In the genomic region with DNA sequence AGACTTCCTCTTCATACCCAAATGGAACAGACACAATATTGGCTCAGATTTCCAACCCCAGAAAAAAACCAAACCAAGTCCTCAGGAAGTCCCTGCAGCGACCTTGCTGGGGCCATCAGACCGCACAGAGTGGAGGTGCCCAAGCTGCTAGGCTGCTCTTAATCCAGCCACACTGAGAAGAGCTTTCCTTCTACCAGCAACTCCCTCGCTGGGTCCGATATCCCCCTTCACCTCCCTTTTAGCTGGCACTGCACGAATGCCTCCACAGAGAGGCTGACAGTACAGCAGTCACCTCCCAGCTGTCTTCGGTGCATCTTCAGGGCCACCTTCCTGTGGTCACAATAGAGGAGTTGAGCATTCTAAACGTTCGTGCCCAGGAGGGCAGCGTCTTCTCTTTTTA, we compare ENCODE assay signal across 2 cellular contexts.
TF ChIP-seq lines count a peak whose summit lies in the region.

No MANE protein-coding gene starts in this region.

TF ChIP-seq in GM12878, 131 proteins besides CTCF, POLR2A, EP300 and RAD21 (continued from another document):
- TF ChIP-seq HDAC6 (IDR thresholded peaks at IDR 0.05; ENCODE audit: unreplicated experiment), result no peak

TF ChIP-seq in WTC11, 78 proteins besides CTCF, POLR2A, EP300 and RAD21 (continued from another document):
- TF ChIP-seq, protein P1, sequence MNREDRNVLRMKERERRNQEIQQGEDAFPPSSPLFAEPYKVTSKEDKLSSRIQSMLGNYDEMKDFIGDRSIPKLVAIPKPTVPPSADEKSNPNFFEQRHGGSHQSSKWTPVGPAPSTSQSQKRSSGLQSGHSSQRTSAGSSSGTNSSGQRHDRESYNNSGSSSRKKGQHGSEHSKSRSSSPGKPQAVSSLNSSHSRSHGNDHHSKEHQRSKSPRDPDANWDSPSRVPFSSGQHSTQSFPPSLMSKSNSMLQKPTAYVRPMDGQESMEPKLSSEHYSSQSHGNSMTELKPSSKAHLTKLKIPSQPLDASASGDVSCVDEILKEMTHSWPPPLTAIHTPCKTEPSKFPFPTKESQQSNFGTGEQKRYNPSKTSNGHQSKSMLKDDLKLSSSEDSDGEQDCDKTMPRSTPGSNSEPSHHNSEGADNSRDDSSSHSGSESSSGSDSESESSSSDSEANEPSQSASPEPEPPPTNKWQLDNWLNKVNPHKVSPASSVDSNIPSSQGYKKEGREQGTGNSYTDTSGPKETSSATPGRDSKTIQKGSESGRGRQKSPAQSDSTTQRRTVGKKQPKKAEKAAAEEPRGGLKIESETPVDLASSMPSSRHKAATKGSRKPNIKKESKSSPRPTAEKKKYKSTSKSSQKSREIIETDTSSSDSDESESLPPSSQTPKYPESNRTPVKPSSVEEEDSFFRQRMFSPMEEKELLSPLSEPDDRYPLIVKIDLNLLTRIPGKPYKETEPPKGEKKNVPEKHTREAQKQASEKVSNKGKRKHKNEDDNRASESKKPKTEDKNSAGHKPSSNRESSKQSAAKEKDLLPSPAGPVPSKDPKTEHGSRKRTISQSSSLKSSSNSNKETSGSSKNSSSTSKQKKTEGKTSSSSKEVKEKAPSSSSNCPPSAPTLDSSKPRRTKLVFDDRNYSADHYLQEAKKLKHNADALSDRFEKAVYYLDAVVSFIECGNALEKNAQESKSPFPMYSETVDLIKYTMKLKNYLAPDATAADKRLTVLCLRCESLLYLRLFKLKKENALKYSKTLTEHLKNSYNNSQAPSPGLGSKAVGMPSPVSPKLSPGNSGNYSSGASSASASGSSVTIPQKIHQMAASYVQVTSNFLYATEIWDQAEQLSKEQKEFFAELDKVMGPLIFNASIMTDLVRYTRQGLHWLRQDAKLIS (CRISPR knock-in tag; IDR thresholded peaks at IDR 0.05; ENCODE audit: borderline replicate concordance), result no peak
- no peak for TF ChIP-seq ZBTB43 (CRISPR knock-in tag; IDR thresholded peaks at IDR 0.05)
- TF ChIP-seq ZNF512 (CRISPR knock-in tag; IDR thresholded peaks at IDR 0.05; ENCODE audit: borderline replicate concordance), result no peak
- TF ChIP-seq, protein P2, sequence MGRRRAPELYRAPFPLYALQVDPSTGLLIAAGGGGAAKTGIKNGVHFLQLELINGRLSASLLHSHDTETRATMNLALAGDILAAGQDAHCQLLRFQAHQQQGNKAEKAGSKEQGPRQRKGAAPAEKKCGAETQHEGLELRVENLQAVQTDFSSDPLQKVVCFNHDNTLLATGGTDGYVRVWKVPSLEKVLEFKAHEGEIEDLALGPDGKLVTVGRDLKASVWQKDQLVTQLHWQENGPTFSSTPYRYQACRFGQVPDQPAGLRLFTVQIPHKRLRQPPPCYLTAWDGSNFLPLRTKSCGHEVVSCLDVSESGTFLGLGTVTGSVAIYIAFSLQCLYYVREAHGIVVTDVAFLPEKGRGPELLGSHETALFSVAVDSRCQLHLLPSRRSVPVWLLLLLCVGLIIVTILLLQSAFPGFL (CRISPR knock-in tag; IDR thresholded peaks at IDR 0.05; ENCODE audit: borderline replicate concordance), result no peak
- TF ChIP-seq TEAD4 (CRISPR knock-in tag; IDR thresholded peaks at IDR 0.05), result no peak
- TF ChIP-seq, protein P3, sequence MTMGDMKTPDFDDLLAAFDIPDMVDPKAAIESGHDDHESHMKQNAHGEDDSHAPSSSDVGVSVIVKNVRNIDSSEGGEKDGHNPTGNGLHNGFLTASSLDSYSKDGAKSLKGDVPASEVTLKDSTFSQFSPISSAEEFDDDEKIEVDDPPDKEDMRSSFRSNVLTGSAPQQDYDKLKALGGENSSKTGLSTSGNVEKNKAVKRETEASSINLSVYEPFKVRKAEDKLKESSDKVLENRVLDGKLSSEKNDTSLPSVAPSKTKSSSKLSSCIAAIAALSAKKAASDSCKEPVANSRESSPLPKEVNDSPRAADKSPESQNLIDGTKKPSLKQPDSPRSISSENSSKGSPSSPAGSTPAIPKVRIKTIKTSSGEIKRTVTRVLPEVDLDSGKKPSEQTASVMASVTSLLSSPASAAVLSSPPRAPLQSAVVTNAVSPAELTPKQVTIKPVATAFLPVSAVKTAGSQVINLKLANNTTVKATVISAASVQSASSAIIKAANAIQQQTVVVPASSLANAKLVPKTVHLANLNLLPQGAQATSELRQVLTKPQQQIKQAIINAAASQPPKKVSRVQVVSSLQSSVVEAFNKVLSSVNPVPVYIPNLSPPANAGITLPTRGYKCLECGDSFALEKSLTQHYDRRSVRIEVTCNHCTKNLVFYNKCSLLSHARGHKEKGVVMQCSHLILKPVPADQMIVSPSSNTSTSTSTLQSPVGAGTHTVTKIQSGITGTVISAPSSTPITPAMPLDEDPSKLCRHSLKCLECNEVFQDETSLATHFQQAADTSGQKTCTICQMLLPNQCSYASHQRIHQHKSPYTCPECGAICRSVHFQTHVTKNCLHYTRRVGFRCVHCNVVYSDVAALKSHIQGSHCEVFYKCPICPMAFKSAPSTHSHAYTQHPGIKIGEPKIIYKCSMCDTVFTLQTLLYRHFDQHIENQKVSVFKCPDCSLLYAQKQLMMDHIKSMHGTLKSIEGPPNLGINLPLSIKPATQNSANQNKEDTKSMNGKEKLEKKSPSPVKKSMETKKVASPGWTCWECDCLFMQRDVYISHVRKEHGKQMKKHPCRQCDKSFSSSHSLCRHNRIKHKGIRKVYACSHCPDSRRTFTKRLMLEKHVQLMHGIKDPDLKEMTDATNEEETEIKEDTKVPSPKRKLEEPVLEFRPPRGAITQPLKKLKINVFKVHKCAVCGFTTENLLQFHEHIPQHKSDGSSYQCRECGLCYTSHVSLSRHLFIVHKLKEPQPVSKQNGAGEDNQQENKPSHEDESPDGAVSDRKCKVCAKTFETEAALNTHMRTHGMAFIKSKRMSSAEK (CRISPR knock-in tag; IDR thresholded peaks at IDR 0.05; ENCODE audit: borderline replicate concordance), result no peak
- no peak for TF ChIP-seq RORB (CRISPR knock-in tag; IDR thresholded peaks at IDR 0.05)
- TF ChIP-seq ZNF317 (CRISPR knock-in tag; IDR thresholded peaks at IDR 0.05; ENCODE audit: borderline replicate concordance, low read depth), result no peak
- TF ChIP-seq MYBL2 (CRISPR knock-in tag; IDR thresholded peaks at IDR 0.05), result no peak
- no peak for TF ChIP-seq SMAD4 (CRISPR knock-in tag; IDR thresholded peaks at IDR 0.05)
- no peak for TF ChIP-seq PRDM15 (CRISPR knock-in tag; IDR thresholded peaks at IDR 0.05)
- TF ChIP-seq MLX (CRISPR knock-in tag; IDR thresholded peaks at IDR 0.05), result no peak
